Comparison of ENCODE assay signal across 17 cellular contexts in the genomic region with DNA sequence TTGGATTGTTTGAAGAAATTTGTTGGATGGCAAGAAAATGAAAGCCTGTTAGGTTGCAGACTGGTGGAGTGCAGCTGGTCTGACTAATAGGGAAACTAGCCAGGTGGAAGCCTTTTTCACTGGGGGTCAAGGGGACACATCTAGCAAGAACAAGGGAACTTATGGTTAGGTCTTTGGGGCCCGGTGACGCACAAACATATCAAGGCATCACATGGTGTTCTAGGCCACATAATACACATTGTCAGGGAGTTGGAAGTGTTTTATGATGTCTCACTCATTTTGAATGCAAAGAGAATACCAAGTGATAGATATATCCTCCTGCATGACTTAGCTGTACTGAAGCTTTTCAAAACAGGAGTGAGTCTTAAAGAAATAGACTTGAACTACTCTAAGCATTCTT.
DNase-seq lines count a peak whose midpoint lies in the region; ATAC-seq and TF ChIP-seq lines count a peak whose summit lies in the region.
"Had no signal": no experiment of that assay in that cellular context is flagged by ENCODE, and none has a peak within 500 bp of the region (broad histone marks: within the 10 kb centered on the region; RNA-seq: fewer than 3 reads in every experiment).

No MANE protein-coding gene starts in this region.

- H3K4me3 ChIP-seq in fibroblast of the aortic adventitia (ENCODE audit: low read depth, low read length), result no peak overlapping the region

- H3K36me3 Mint-ChIP-seq in activated naive CD4-positive, alpha-beta T cell treated with anti-CD3 and anti-CD28 coated beads, Interleukin-2, amount 50 U/mL, for 72 hours, result no peaks in the 10 kb centered on the region
- H3K36me3 Mint-ChIP-seq in stimulated activated memory B cell treated with anti-CD40 and anti-IgM and Interleukin-4, amounts not matched to agents 10 μg/mL and 1 μg/mL and 100 μg/mL, for 72 hours, result no peaks in the 10 kb centered on the region
- H3K36me3 Mint-ChIP-seq: CD14-positive monocyte, immature natural killer cell had no signal

- H3K27ac Mint-ChIP-seq in activated naive CD4-positive, alpha-beta T cell treated with anti-CD3 and anti-CD28 coated beads, Interleukin-2, amount 50 U/mL, for 72 hours, result no peak overlapping the region
- H3K27ac Mint-ChIP-seq in stimulated activated memory B cell treated with anti-CD40 and anti-IgM and Interleukin-4, amounts not matched to agents 10 μg/mL and 1 μg/mL and 100 μg/mL, for 72 hours, result no peak overlapping the region
- H3K27ac Mint-ChIP-seq: activated B cell treated with CpG ODN at 0.5 μM for 24 hours, CD14-positive monocyte, immature natural killer cell had no signal

- DNase-seq in HPDE6-E6E7 (ENCODE audit: extremely low spot score) (peak; percentile 52), amniotic epithelial cell (ENCODE audit: low read depth) (peak; percentile 100), fibroblast of the aortic adventitia (ENCODE audit: low read depth) (peak; percentile 83)
- DNase-seq in activated CD4-positive, alpha-beta T cell treated with anti-CD3 and anti-CD28 coated beads for 1 hour, result no peak
- DNase-seq in activated naive CD4-positive, alpha-beta T cell treated with anti-CD3 and anti-CD28 coated beads, Interleukin-2, amount 50 U/mL, for 72 hours (ENCODE audit: low spot score in 2 of 2), result no peak
- DNase-seq: activated B cell treated with CpG ODN at 0.5 μM for 24 hours; activated effector memory CD4-positive, alpha-beta T cell treated with Interleukin-2 at 50 U/mL for 16 hours; DMS79; effector memory CD4-positive, alpha-beta T cell; immature natural killer cell; retina; RPMI8226; stimulated activated CD4-positive, alpha-beta T cell treated with anti-CD3 and anti-CD28 coated beads, Interleukin-2, amount 100 ng/mL, for 24 hours had no signal

- H3K9me3 Mint-ChIP-seq in activated naive CD4-positive, alpha-beta T cell treated with anti-CD3 and anti-CD28 coated beads, Interleukin-2, amount 50 U/mL, for 72 hours, result peaks cover 5% of the 10 kb centered on the region in 2 donors
- peaks cover 3% of the 10 kb centered on the region for H3K9me3 Mint-ChIP-seq in stimulated activated memory B cell treated with anti-CD40 and anti-IgM and Interleukin-4, amounts not matched to agents 10 μg/mL and 1 μg/mL and 100 μg/mL, for 72 hours

- ATAC-seq in GM19455 (IDR thresholded peaks at IDR 0.05; ENCODE audit: unreplicated experiment), result no peak
- no peak for ATAC-seq in activated naive CD4-positive, alpha-beta T cell treated with anti-CD3 and anti-CD28 coated beads, Interleukin-2, amount 50 U/mL, for 72 hours
- ATAC-seq in stimulated activated memory B cell treated with anti-CD40 and anti-IgM and Interleukin-4, amounts not matched to agents 10 μg/mL and 1 μg/mL and 100 μg/mL, for 72 hours, result no peak

- no peaks in the 10 kb centered on the region for H3K27me3 Mint-ChIP-seq in stimulated activated memory B cell treated with anti-CD40 and anti-IgM and Interleukin-4, amounts not matched to agents 10 μg/mL and 1 μg/mL and 100 μg/mL, for 72 hours
- H3K27me3 Mint-ChIP-seq: activated B cell treated with CpG ODN at 0.5 μM for 24 hours had no signal

- no peaks in the 10 kb centered on the region for H3K4me1 Mint-ChIP-seq in stimulated activated memory B cell treated with anti-CD40 and anti-IgM and Interleukin-4, amounts not matched to agents 10 μg/mL and 1 μg/mL and 100 μg/mL, for 72 hours
- H3K4me1 Mint-ChIP-seq: activated B cell treated with CpG ODN at 0.5 μM for 24 hours, CD14-positive monocyte, immature natural killer cell had no signal

- TF ChIP-seq CTCF in fibroblast of the aortic adventitia (IDR thresholded peaks at IDR 0.05; ENCODE audit: insufficient read depth, low read length), result no peak

- H3K4me3 Mint-ChIP-seq in stimulated activated memory B cell treated with anti-CD40 and anti-IgM and Interleukin-4, amounts not matched to agents 10 μg/mL and 1 μg/mL and 100 μg/mL, for 72 hours, result no peak overlapping the region
- H3K4me3 Mint-ChIP-seq: activated B cell treated with CpG ODN at 0.5 μM for 24 hours, CD14-positive monocyte, immature natural killer cell, neural crest cell had no signal

Comparison
In these comparisons a context has a peak if more than half of its experiments do, and no peak if none do; other contexts are left out.
1. DNase-seq: peak in HPDE6-E6E7 (single experiment), amniotic epithelial cell (single experiment) and fibroblast of the aortic adventitia (single experiment); none in activated CD4-positive, alpha-beta T cell treated with anti-CD3 and anti-CD28 coated beads for 1 hour (single experiment) and activated naive CD4-positive, alpha-beta T cell treated with anti-CD3 and anti-CD28 coated beads, Interleukin-2, amount 50 U/mL, for 72 hours (0 of 2).